In the genomic region with DNA sequence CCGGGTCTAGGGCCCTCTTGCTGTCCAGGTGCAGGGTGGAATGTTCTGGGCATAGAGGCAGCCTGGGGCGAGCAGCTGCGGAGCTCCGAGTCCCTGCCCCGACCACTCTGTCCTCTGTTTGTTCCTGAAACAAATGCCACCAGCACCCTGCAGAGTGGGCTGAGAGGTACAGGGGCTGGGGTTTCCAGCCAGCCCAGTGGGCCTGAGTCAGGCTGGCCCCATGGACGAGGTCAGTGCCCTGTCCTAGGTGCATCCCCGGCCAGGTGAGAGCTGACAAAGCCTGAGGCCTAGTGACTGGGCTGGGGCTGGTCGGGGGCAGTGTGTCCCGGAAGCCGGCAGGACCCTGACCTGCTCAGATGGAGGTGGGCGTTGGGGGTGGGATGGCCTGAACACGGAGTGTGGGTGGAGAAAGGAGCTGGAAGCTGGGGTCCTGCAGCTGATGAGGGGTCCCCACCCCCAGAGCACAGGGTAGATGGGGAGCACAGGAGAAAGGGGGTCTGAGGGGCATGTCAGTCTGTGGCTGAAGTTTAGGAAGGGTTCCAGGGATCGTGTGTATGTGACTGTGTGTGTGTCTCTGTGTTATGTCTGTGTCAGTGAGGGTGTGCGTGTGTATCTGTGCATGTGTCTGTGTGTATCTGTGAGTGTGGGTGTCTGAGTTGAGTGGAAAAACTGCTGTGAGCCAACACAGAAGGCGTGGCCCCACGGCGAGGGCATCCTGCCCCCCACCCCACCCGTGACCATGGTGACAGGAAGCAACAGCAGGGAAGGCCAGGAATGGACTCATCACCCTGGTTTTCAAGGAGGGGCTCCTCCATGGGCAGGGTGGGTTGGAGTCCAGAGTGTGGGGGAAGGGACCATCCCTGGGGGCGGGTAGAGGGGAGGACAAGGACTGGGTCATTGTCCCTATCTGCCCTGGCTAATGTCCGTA, we compare ENCODE assay signal across 9 cellular contexts. TPM values are rescaled to one million over a fixed set of nuclear protein-coding genes. Genes with fewer than 3 reads are reported as not detected.
DNase-seq lines count a peak whose midpoint lies in the region; TF ChIP-seq lines count a peak whose summit lies in the region.
"Had no signal": no experiment of that assay in that cellular context is flagged by ENCODE, and none has a peak within 500 bp of the region (broad histone marks: within the 10 kb centered on the region; RNA-seq: fewer than 3 reads in every experiment).

No MANE protein-coding gene starts in this region.

- H3K36me3 ChIP-seq in muscle layer of colon (ENCODE audit: insufficient read depth, low read length) (no peaks in the 10 kb centered on the region), HAP-1 (replicated peaks) (no peaks in the 10 kb centered on the region)
- H3K36me3 ChIP-seq: neutrophil had no signal

- H3K27ac Mint-ChIP-seq in brain: peak overlapping the region; percentile 14 to 61 (median 54)

- H3K4me1 Mint-ChIP-seq in brain: peaks cover 54% of the 10 kb centered on the region

- H3K9ac ChIP-seq in muscle layer of colon (ENCODE audit: low read length): no peak overlapping the region

- H3K27me3 ChIP-seq in muscle layer of colon (ENCODE audit: control insufficient read depth in 1 of 2, insufficient read depth in 2 of 2, low read length in 2 of 2) (peaks cover 0 to 25% of the 10 kb centered on the region in 2 donors), HAP-1 (ENCODE audit: low read depth) (peaks cover 14% of the 10 kb centered on the region)

- no peak for TF ChIP-seq CTCF in brain (conservative IDR thresholded peaks at IDR 0.05)

- peaks cover 44% of the 10 kb centered on the region for H3K27me3 Mint-ChIP-seq in brain

- H3K4me3 Mint-ChIP-seq in brain: peak overlapping the region in 1 of 5 experiments; percentile 52

- H3K36me3 Mint-ChIP-seq in brain: no peaks in the 10 kb centered on the region

- H3K27ac ChIP-seq in muscle layer of colon (ENCODE audit: low read depth, low read length): peak overlapping the region; percentile 50
- H3K27ac ChIP-seq: neutrophil had no signal

- peak; percentile 54 for DNase-seq in stimulated activated CD4-positive, alpha-beta T cell treated with anti-CD3 and anti-CD28 coated beads, Interleukin-4, amount 100 ng/mL, for 24 hours
- no peak for DNase-seq in stimulated activated CD4-positive, alpha-beta T cell treated with anti-CD3 and anti-CD28 coated beads, Interleukin-1b, Interleukin-23, amount 100 ng/mL, for 48 hours
- DNase-seq in HAP-1 (ENCODE audit: low spot score in 2 of 2) (no peak), superior temporal gyrus (ENCODE audit: extremely low spot score) (no peak), NCI-H2196 treated with DMSO at 0.1 percent for 48 hours (lab: John Stamatoyannopoulos, UW; ENCODE audit: unreplicated experiment) (no peak), SHP77 treated with DMSO at 0.1 percent for 48 hours (lab: John Stamatoyannopoulos, UW) (no peak)

- in situ Hi-C loops in HAP-1 (cut with MboI; ENCODE audit: low sequenced_read_pairs): no loop called here

- H3K4me3 ChIP-seq in muscle layer of colon (ENCODE audit: low read depth in 1 of 2, low read length in 2 of 2) (no peak overlapping the region), HAP-1 (no peak overlapping the region)

- peaks cover 48% of the 10 kb centered on the region for H3K4me1 ChIP-seq in muscle layer of colon (ENCODE audit: insufficient read depth, low read length)
- peaks cover 20% of the 10 kb centered on the region for H3K4me1 ChIP-seq in HAP-1

- H3K9me3 Mint-ChIP-seq in brain: no peaks in the 10 kb centered on the region

- H3K9me3 ChIP-seq in muscle layer of colon (ENCODE audit: low read length) (no peaks in the 10 kb centered on the region), HAP-1 (no peaks in the 10 kb centered on the region)
- H3K9me3 ChIP-seq: neutrophil had no signal

RNA-seq across cellular contexts. Expression of gene CRIP1, which starts 2.4 kb away (rescaled TPM):
- polyA plus RNA-seq in brain (ENCODE audit: insufficient read depth, low read depth, low replicate concordance): 195 TPM

RNA-seq across cellular contexts. Expression of gene TEDC1, which starts 6.7 kb away (rescaled TPM):
- polyA plus RNA-seq in brain (ENCODE audit: insufficient read depth, low read depth, low replicate concordance): 34.4 TPM

RNA-seq across cellular contexts. Expression of gene CRIP2, which starts 9.7 kb away (rescaled TPM):
- polyA plus RNA-seq in brain (ENCODE audit: insufficient read depth, low read depth, low replicate concordance): 360 TPM

RNA-seq across cellular contexts. Expression of gene TMEM121, which starts 42.0 kb away (rescaled TPM):
- 5.4 TPM for polyA plus RNA-seq in brain (ENCODE audit: insufficient read depth, low read depth, low replicate concordance)
